In genomic region chr6:107328081-107328480, GRCh38 we compare ENCODE assay signal across 27 cellular contexts.
"Had no signal": no experiment of that assay in that cellular context is flagged by ENCODE, and none has a peak within 500 bp of the region (broad histone marks: within the 10 kb centered on the region; RNA-seq: fewer than 3 reads in every experiment).

No MANE protein-coding gene starts in this region.

- H3K36me3 ChIP-seq: stomach, suprapubic skin, thoracic aorta, thyroid gland, tibial artery, tibial nerve, transverse colon, upper lobe of left lung, upper lobe of right lung, uterus, vagina had no signal

- H3K27ac ChIP-seq: stomach, suprapubic skin, testis, thoracic aorta, thyroid gland, tibial artery, tibial nerve, transverse colon, upper lobe of right lung, uterus, vagina had no signal

- DNase-seq: stimulated activated CD4-positive, alpha-beta T cell treated with anti-CD3 and anti-CD28 coated beads, Interleukin-2, amount 100 ng/mL, for 48 hours; stimulated activated CD4-positive, alpha-beta T cell treated with anti-CD3 and anti-CD28 coated beads, Interleukin-4, amount 100 ng/mL, for 1 hour; stimulated activated CD4-positive, alpha-beta T cell treated with anti-CD3 and anti-CD28 coated beads, Interleukin-4, amount 100 ng/mL, for 24 hours; stimulated activated CD4-positive, alpha-beta T cell treated with anti-CD3 and anti-CD28 coated beads, Interleukin-4, amount 100 ng/mL, for 4 hours; stimulated activated CD8-positive, alpha-beta memory T cell treated with anti-CD3 and anti-CD28 coated beads, Interleukin-4, amount 100 ng/mL, for 48 hours; stimulated activated naive B cell treated with anti-CD40 and anti-IgM and Interleukin-4, amounts not matched to agents 10 μg/mL and 1 μg/mL and 100 μg/mL, for 72 hours; stimulated activated naive CD4-positive, alpha-beta T cell; stimulated activated naive CD4-positive, alpha-beta T cell treated with Interleukin-2 at 50 U/mL for 16 hours; stimulated activated naive CD8-positive, alpha-beta T cell treated with anti-CD3 and anti-CD28 coated beads, Interleukin-15, amount 100 ng/mL, for 72 hours; stimulated activated naive CD8-positive, alpha-beta T cell treated with anti-CD3 and anti-CD28 coated beads, Interleukin-15, Interleukin-2, amounts not matched to agents 100 U/mL and 50 U/mL, for 24 hours; stomach; substantia nigra; testis; thyroid gland; tibial artery; transverse colon; trophoblast cell; upper lobe of left lung; upper lobe of right lung; uterus had no signal

- ATAC-seq: stimulated activated effector memory CD8-positive, alpha-beta T cell treated with anti-CD3 and anti-CD28 coated beads, Interleukin-12 subunit alpha, Interleukin-12 subunit beta, amount 100 ng/mL, for 72 hours; stimulated activated memory B cell treated with anti-CD40 and anti-IgM and Interleukin-4, amounts not matched to agents 10 μg/mL and 1 μg/mL and 100 μg/mL, for 72 hours; stimulated activated naive B cell treated with anti-CD40 and anti-IgM and Interleukin-4, amounts not matched to agents 10 μg/mL and 1 μg/mL and 100 μg/mL, for 72 hours; stimulated activated naive CD8-positive, alpha-beta T cell treated with anti-CD3 and anti-CD28 coated beads, Interleukin-15, amount 100 ng/mL, for 72 hours; stimulated activated naive CD8-positive, alpha-beta T cell treated with anti-CD3 and anti-CD28 coated beads, Interleukin-15, Interleukin-2, amounts not matched to agents 100 U/mL and 50 U/mL, for 24 hours had no signal

- H3K9me3 ChIP-seq: stomach, suprapubic skin, testis, thoracic aorta, thyroid gland, tibial artery, tibial nerve, transverse colon, upper lobe of left lung, upper lobe of right lung, uterus, vagina had no signal

- FAIRE-seq: urothelium cell line had no signal

- H3K27me3 ChIP-seq: stomach, suprapubic skin, testis, thyroid gland, tibial artery, tibial nerve, transverse colon, upper lobe of left lung, upper lobe of right lung, uterus, vagina had no signal

- H3K4me1 ChIP-seq: suprapubic skin, testis, tibial artery, tibial nerve, transverse colon, uterus, vagina had no signal

- H3K4me3 ChIP-seq: stomach, suprapubic skin, testis, thoracic aorta, thyroid gland, tibial artery, tibial nerve, transverse colon, upper lobe of left lung, upper lobe of right lung, uterus, vagina had no signal
